ENCODE assay signal across 15 cellular contexts in genomic region chr10:131207584-131208532, GRCh38.
"Had no signal": no experiment of that assay in that cellular context is flagged by ENCODE, and none has a peak within 500 bp of the region (broad histone marks: within the 10 kb centered on the region; RNA-seq: fewer than 3 reads in every experiment).

No MANE protein-coding gene starts in this region.

- H3K4me3 Mint-ChIP-seq: activated B cell treated with CpG ODN at 0.5 μM for 24 hours; activated naive CD8-positive, alpha-beta T cell treated with anti-CD3 and anti-CD28 coated beads, Interleukin-2, amount 50 U/mL, for 24 hours; activated T-cell treated with anti-CD3 and anti-CD28 coated beads, Interleukin-2, amount 50 U/mL, for 4 hours; naive thymus-derived CD8-positive, alpha-beta T cell; stimulated activated naive CD8-positive, alpha-beta T cell treated with anti-CD3 and anti-CD28 coated beads, Interleukin-15, amount 100 ng/mL, for 72 hours had no signal

- DNase-seq: activated B cell treated with CpG ODN at 0.5 μM for 24 hours; activated CD4-positive, alpha-beta T cell treated with anti-CD3 and anti-CD28 coated beads, Interleukin-2, amount 50 U/mL, for 1 hour; activated gamma-delta T cell treated with Interleukin-2 at 50 U/mL for 16 hours; activated naive CD8-positive, alpha-beta T cell treated with anti-CD3 and anti-CD28 coated beads, Interleukin-2, amount 50 U/mL, for 24 hours; activated T-cell treated with anti-CD3 and anti-CD28 coated beads, Interleukin-2, amount 50 U/mL, for 4 hours; effector CD4-positive, alpha-beta T cell; foreskin melanocyte; SIG-M5; stimulated activated CD4-positive, alpha-beta T cell treated with anti-CD3 and anti-CD28 coated beads, Interleukin-15, amount 100 ng/mL, for 24 hours; stimulated activated CD4-positive, alpha-beta T cell treated with anti-CD3 and anti-CD28 coated beads, Interleukin-4, amount 100 ng/mL, for 4 hours; stimulated activated naive CD8-positive, alpha-beta T cell treated with anti-CD3 and anti-CD28 coated beads, Interleukin-15, amount 100 ng/mL, for 72 hours; T-helper 2 cell; thyroid gland had no signal

- H3K36me3 Mint-ChIP-seq: naive thymus-derived CD8-positive, alpha-beta T cell had no signal

- ATAC-seq: activated naive CD8-positive, alpha-beta T cell treated with anti-CD3 and anti-CD28 coated beads, Interleukin-2, amount 50 U/mL, for 24 hours; activated T-cell treated with anti-CD3 and anti-CD28 coated beads, Interleukin-2, amount 50 U/mL, for 4 hours; mucosa of descending colon; naive thymus-derived CD8-positive, alpha-beta T cell; stimulated activated naive CD8-positive, alpha-beta T cell treated with anti-CD3 and anti-CD28 coated beads, Interleukin-15, amount 100 ng/mL, for 72 hours had no signal

- H3K27ac Mint-ChIP-seq: activated B cell treated with CpG ODN at 0.5 μM for 24 hours; activated naive CD8-positive, alpha-beta T cell treated with anti-CD3 and anti-CD28 coated beads, Interleukin-2, amount 50 U/mL, for 24 hours; naive thymus-derived CD8-positive, alpha-beta T cell; stimulated activated naive CD8-positive, alpha-beta T cell treated with anti-CD3 and anti-CD28 coated beads, Interleukin-15, amount 100 ng/mL, for 72 hours had no signal

- H3K27me3 Mint-ChIP-seq: activated B cell treated with CpG ODN at 0.5 μM for 24 hours; activated naive CD8-positive, alpha-beta T cell treated with anti-CD3 and anti-CD28 coated beads, Interleukin-2, amount 50 U/mL, for 24 hours; stimulated activated naive CD8-positive, alpha-beta T cell treated with anti-CD3 and anti-CD28 coated beads, Interleukin-15, amount 100 ng/mL, for 72 hours had no signal

- H3K9me3 Mint-ChIP-seq: activated B cell treated with CpG ODN at 0.5 μM for 24 hours; activated naive CD8-positive, alpha-beta T cell treated with anti-CD3 and anti-CD28 coated beads, Interleukin-2, amount 50 U/mL, for 24 hours; activated T-cell treated with anti-CD3 and anti-CD28 coated beads, Interleukin-2, amount 50 U/mL, for 4 hours; naive thymus-derived CD8-positive, alpha-beta T cell had no signal

- H3K4me1 Mint-ChIP-seq: activated B cell treated with CpG ODN at 0.5 μM for 24 hours; activated naive CD8-positive, alpha-beta T cell treated with anti-CD3 and anti-CD28 coated beads, Interleukin-2, amount 50 U/mL, for 24 hours; naive thymus-derived CD8-positive, alpha-beta T cell; stimulated activated naive CD8-positive, alpha-beta T cell treated with anti-CD3 and anti-CD28 coated beads, Interleukin-15, amount 100 ng/mL, for 72 hours had no signal
